ENCODE assay signal across 8 cellular contexts in genomic region chr16:3938843-3939624, GRCh38. TPM values are rescaled to one million over a fixed set of nuclear protein-coding genes. Genes with fewer than 3 reads are reported as not detected.
DNase-seq lines count a peak whose midpoint lies in the region; ATAC-seq and TF ChIP-seq lines count a peak whose summit lies in the region.

No MANE protein-coding gene starts in this region.

- H3K4me1 ChIP-seq in endodermal cell (ENCODE audit: control insufficient read depth, insufficient read depth, low read length), result no peaks in the 10 kb centered on the region

- H3K4me1 Mint-ChIP-seq in endodermal cell, result peaks cover 6% of the 10 kb centered on the region

- DNase-seq in NCI-H1105 (lab: John Stamatoyannopoulos, UW), result peak; percentile 20
- no peak for DNase-seq in NCI-H1105 treated with DMSO at 0.1 percent for 48 hours (lab: John Stamatoyannopoulos, UW)
- DNase-seq in NCI-H2227 (lab: John Stamatoyannopoulos, UW; ENCODE audit: unreplicated experiment), result peak; percentile 80
- DNase-seq in activated CD8-positive, alpha-beta memory T cell treated with anti-CD3 and anti-CD28 coated beads for 4 hours (ENCODE audit: low read depth in 2 of 2), result peak; percentile 23 to 39
- peak; percentile 95 for DNase-seq in endodermal cell
- peak; percentile 38 for DNase-seq in mucosa of gallbladder (ENCODE audit: low spot score)
- peak; percentile 83 for DNase-seq in stimulated activated CD8-positive, alpha-beta memory T cell treated with anti-CD3 and anti-CD28 coated beads, Interleukin-4, amount 100 ng/mL, for 48 hours

- no peak for ATAC-seq in GM18861 (IDR thresholded peaks at IDR 0.05; ENCODE audit: unreplicated experiment)

- H3K9me3 ChIP-seq in endodermal cell (ENCODE audit: control insufficient read depth, low read length), result peaks cover 6% of the 10 kb centered on the region

- H3K36me3 ChIP-seq in endodermal cell (ENCODE audit: control insufficient read depth, insufficient read depth, low read length), result no peaks in the 10 kb centered on the region

- no peak overlapping the region for H3K27ac Mint-ChIP-seq in endodermal cell

- peak overlapping the region; percentile 26 for H3K4me3 Mint-ChIP-seq in endodermal cell

- H3K27ac ChIP-seq in endodermal cell (ENCODE audit: low read depth, low read length), result no peak overlapping the region

- H3K27me3 ChIP-seq in endodermal cell (ENCODE audit: control insufficient read depth, insufficient read depth, low read length, poor library complexity, severe bottlenecking), result no peaks in the 10 kb centered on the region

- peaks cover 2% of the 10 kb centered on the region for H3K27me3 Mint-ChIP-seq in endodermal cell (ENCODE audit: insufficient read depth)

- H3K36me3 Mint-ChIP-seq in endodermal cell (ENCODE audit: low read depth), result no peaks in the 10 kb centered on the region

- H3K4me3 ChIP-seq in endodermal cell (ENCODE audit: low read length), result no peak overlapping the region

- peak; percentile 98 for TF ChIP-seq CTCF in endodermal cell (conservative IDR thresholded peaks at IDR 0.05)

- H3K9me3 Mint-ChIP-seq in endodermal cell, result peaks cover 20% of the 10 kb centered on the region

- H3K9ac ChIP-seq in endodermal cell (ENCODE audit: extremely low read depth, low read length, poor library complexity, severe bottlenecking), result no peak overlapping the region

- WGBS in endodermal cell (ENCODE audit: insufficient coverage in 1 of 2, insufficient read length in 1 of 2), 2 experiments, result 32 to 38% methylated on average over 15 to 43 of the region's 43 CpGs

RNA-seq across cellular contexts. Expression of gene CREBBP, which starts 58.5 kb away (rescaled TPM):
- 100 to 1,000 TPM in 1 of 2 donors, 10 to 100 TPM in 1; 71.1 to 103 TPM for total RNA-seq in endodermal cell
- polyA plus RNA-seq in endodermal cell (2013, experiment 1 of 2), result 40.4 TPM
- polyA plus RNA-seq in endodermal cell (2013, experiment 2 of 2), result 41.5 TPM
- total RNA-seq in mucosa of gallbladder, result 74.6 TPM
